Comparison of ENCODE assay signal across 11 cellular contexts in genomic region chr21:31446206-31446900, GRCh38.
DNase-seq lines count a peak whose midpoint lies in the region; ATAC-seq and TF ChIP-seq lines count a peak whose summit lies in the region.
"Had no signal": no experiment of that assay in that cellular context is flagged by ENCODE, and none has a peak within 500 bp of the region (broad histone marks: within the 10 kb centered on the region; RNA-seq: fewer than 3 reads in every experiment).

No MANE protein-coding gene starts in this region.

- peak; percentile 62 for DNase-seq in activated CD8-positive, alpha-beta memory T cell treated with anti-CD3 and anti-CD28 coated beads for 24 hours
- no peak for DNase-seq in neural crest cell (ENCODE audit: low read depth, low spot score)
- no peak for DNase-seq in Right ventricle myocardium superior
- no peak for DNase-seq in esophagus squamous epithelium (lab: John Stamatoyannopoulos, UW)
- no peak for DNase-seq in NAMALWA (ENCODE audit: low spot score)
- DNase-seq in retina, result no peak
- DNase-seq: heart right ventricle, SIG-M5 had no signal

- no peak overlapping the region for H3K27ac ChIP-seq in esophagus squamous epithelium
- H3K27ac ChIP-seq: breast epithelium had no signal

- 39 to 41% methylated on average over 7 to 8 of the region's 8 CpGs for WGBS in esophagus squamous epithelium, 2 donors

- TF ChIP-seq POLR2A in esophagus squamous epithelium (IDR thresholded peaks at IDR 0.05), result no peak

- H3K4me3 Mint-ChIP-seq in neural crest cell, result no peak overlapping the region

- ATAC-seq in GM18858 (IDR thresholded peaks at IDR 0.05; ENCODE audit: unreplicated experiment), result peak; percentile 68
- peak; percentile 72 for ATAC-seq in HG03378 (IDR thresholded peaks at IDR 0.05; ENCODE audit: unreplicated experiment)
- no peak for ATAC-seq in Right ventricle myocardium superior (ENCODE audit: poor library complexity)
- ATAC-seq: heart right ventricle had no signal

- H3K27me3 ChIP-seq in esophagus squamous epithelium, result no peaks in the 10 kb centered on the region
- H3K27me3 ChIP-seq: breast epithelium, heart right ventricle had no signal

- peaks cover 0 to 16% (median 3%) of the 10 kb centered on the region in 3 donors for H3K4me1 ChIP-seq in esophagus squamous epithelium
- H3K4me1 ChIP-seq: breast epithelium had no signal

- H3K36me3 Mint-ChIP-seq in neural crest cell (ENCODE audit: low read depth), result peaks cover 20% of the 10 kb centered on the region

- H3K9me3 ChIP-seq in esophagus squamous epithelium, result peaks cover 0 to 9% (median 4%) of the 10 kb centered on the region in 3 donors

- no peaks in the 10 kb centered on the region for H3K36me3 ChIP-seq in esophagus squamous epithelium
- H3K36me3 ChIP-seq: breast epithelium, heart right ventricle had no signal

- H3K4me3 ChIP-seq in esophagus squamous epithelium, result no peak overlapping the region
- H3K4me3 ChIP-seq: breast epithelium, heart right ventricle had no signal

- peaks cover 7% of the 10 kb centered on the region for H3K9me3 Mint-ChIP-seq in neural crest cell

- intact Hi-C loops in Right ventricle myocardium superior (cut with DNase I), result no loop called here
- intact Hi-C loops in esophagus squamous epithelium (cut with DNase I), result no loop called here

- H3K27ac Mint-ChIP-seq in neural crest cell (ENCODE audit: unreplicated experiment), result peak overlapping the region; percentile 22

- peaks cover 12% of the 10 kb centered on the region for H3K4me1 Mint-ChIP-seq in neural crest cell

- no peaks in the 10 kb centered on the region for H3K27me3 Mint-ChIP-seq in neural crest cell (ENCODE audit: low read depth)

- TF ChIP-seq CTCF in neural crest cell (conservative IDR thresholded peaks at IDR 0.05) (no peak), esophagus squamous epithelium (IDR thresholded peaks at IDR 0.05) (no peak)
